8 cellular contexts compared by ENCODE assay signal in the genomic region with DNA sequence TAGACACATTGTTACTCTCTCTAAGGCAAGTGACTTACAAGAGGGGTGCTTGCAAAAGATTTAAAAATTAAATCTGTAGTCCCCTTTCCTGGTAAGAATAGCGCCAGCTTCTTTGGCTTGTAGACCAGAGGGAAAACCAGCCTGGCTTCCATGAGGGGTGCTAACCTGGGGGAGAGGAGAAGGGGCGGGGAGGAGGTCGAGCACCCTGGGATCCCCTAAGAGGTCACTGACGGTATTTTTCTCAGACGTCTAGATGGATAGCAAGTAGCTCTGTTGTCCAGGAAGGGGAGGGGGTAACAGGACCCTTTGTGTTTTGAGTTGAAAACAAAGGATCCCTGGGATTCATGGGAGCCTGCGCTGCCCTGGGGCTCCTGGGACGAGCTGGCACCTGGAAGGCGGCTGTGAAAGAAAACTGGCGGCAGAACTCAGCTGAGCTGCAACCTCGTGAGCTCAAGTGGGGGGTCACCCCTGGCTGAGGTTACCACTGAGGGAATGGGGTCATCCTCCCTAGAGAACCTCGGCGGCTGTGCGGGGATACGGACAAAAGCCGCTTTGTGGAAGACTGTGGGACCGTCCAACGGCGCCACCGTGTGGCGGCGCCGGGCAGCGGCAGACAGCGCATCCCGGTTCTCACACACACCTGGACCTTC. TPM values are rescaled to one million over a fixed set of nuclear protein-coding genes. Genes with fewer than 3 reads are reported as not detected.
DNase-seq lines count a peak whose midpoint lies in the region; ATAC-seq and TF ChIP-seq lines count a peak whose summit lies in the region.

No MANE protein-coding gene starts in this region.

- H2AFZ ChIP-seq in Karpas-422 (ENCODE audit: low read length): no peak overlapping the region
- no peak overlapping the region for H2AFZ ChIP-seq in SU-DHL-6 (ENCODE audit: low read depth, low read length, severe bottlenecking)

- H3K79me2 ChIP-seq in Karpas-422 (ENCODE audit: low read length): no peaks in the 10 kb centered on the region
- no peaks in the 10 kb centered on the region for H3K79me2 ChIP-seq in SU-DHL-6 (ENCODE audit: insufficient read depth, low read length)

- no peaks in the 10 kb centered on the region for H3K4me1 ChIP-seq in Karpas-422 (ENCODE audit: low read length)

- H3F3A ChIP-seq in SU-DHL-6 (ENCODE audit: insufficient read depth): no peaks in the 10 kb centered on the region

- H4K20me1 ChIP-seq in Karpas-422 (ENCODE audit: insufficient read depth, low read depth, low read length): no peaks in the 10 kb centered on the region; the same call in 1 of the 2 replicates
- no peaks in the 10 kb centered on the region for H4K20me1 ChIP-seq in SU-DHL-6 (ENCODE audit: low read depth, low read length)

- H3K9me2 ChIP-seq in Karpas-422 (replicated peaks; ENCODE audit: insufficient read depth, low read length) (no peaks in the 10 kb centered on the region), SU-DHL-6 (replicated peaks; ENCODE audit: insufficient read depth, low read length) (no peaks in the 10 kb centered on the region)

- no peaks in the 10 kb centered on the region for H3K9me3 ChIP-seq in Karpas-422 (ENCODE audit: low read length)
- no peaks in the 10 kb centered on the region for H3K9me3 ChIP-seq in SU-DHL-6 (ENCODE audit: insufficient read depth, low read length)

- no peak overlapping the region for H3K4me2 ChIP-seq in Karpas-422 (ENCODE audit: low read depth, low read length, poor library complexity, severe bottlenecking)
- H3K4me2 ChIP-seq in SU-DHL-6 (ENCODE audit: low read depth, low read length, poor library complexity, severe bottlenecking): no peak overlapping the region

- TF ChIP-seq CTCF in SU-DHL-6 (IDR thresholded peaks at IDR 0.05; ENCODE audit: insufficient read depth, low read length, poor library complexity, severe bottlenecking) (peak; percentile 96), astrocyte of the cerebellum (IDR thresholded peaks at IDR 0.05; ENCODE audit: low read depth, low read length, missing control alignments) (peak; percentile 96)

- H3K27ac ChIP-seq in Karpas-422 (ENCODE audit: low read length): no peak overlapping the region
- no peak overlapping the region for H3K27ac ChIP-seq in SU-DHL-6 (ENCODE audit: low read depth, low read length)

- H3K36me3 ChIP-seq in Karpas-422 (ENCODE audit: insufficient read depth, low read length) (no peaks in the 10 kb centered on the region), SU-DHL-6 (ENCODE audit: low read length) (no peaks in the 10 kb centered on the region)

- H3K27me3 ChIP-seq in Karpas-422 (ENCODE audit: low read length) (no peaks in the 10 kb centered on the region), SU-DHL-6 (ENCODE audit: low read length) (no peaks in the 10 kb centered on the region)

- peak; percentile 7 for DNase-seq in GDM1 (lab: John Stamatoyannopoulos, UW)
- DNase-seq in Karpas-422: peak; percentile 82
- no peak for DNase-seq in astrocyte of the cerebellum (ENCODE audit: low read depth)
- DNase-seq in iPS DF 4.7 (ENCODE audit: extremely low read depth, low spot score): peak; percentile 36
- no peak for DNase-seq in skeletal muscle cell (ENCODE audit: low read depth)
- no peak for DNase-seq in MV-4-11 (lab: John Stamatoyannopoulos, UW)

- ATAC-seq in GM21786 (IDR thresholded peaks at IDR 0.05; ENCODE audit: unreplicated experiment): peak; percentile 82

- H3K9ac ChIP-seq in Karpas-422 (ENCODE audit: low read length): no peak overlapping the region
- H3K9ac ChIP-seq in SU-DHL-6 (ENCODE audit: low read length): no peak overlapping the region

- in situ Hi-C loops in astrocyte of the cerebellum (cut with HindIII; ENCODE audit: low sequenced_read_pairs): no loop called here

- no peak overlapping the region for H3K4me3 ChIP-seq in Karpas-422 (ENCODE audit: low read length)
- no peak overlapping the region for H3K4me3 ChIP-seq in SU-DHL-6 (ENCODE audit: insufficient read depth, low read length, poor library complexity, severe bottlenecking)
- peak overlapping the region; percentile 1 for H3K4me3 ChIP-seq in astrocyte of the cerebellum (ENCODE audit: low read depth, low read length)
- peak overlapping the region; percentile 28 for H3K4me3 ChIP-seq in skeletal muscle cell (ENCODE audit: low read depth, low read length)

RNA-seq across cellular contexts. Expression of gene MRPL19, which starts 37.8 kb away (rescaled TPM):
- 52.1 and 76.6 TPM in 2 replicates for total RNA-seq in Karpas-422 (2014; rRNA removed; shearing (Covaris generic); ENCODE audit: low replicate concordance)

RNA-seq across cellular contexts. Expression of gene EVA1A, which starts 48.1 kb away (rescaled TPM):
- not detected in 2 replicates for total RNA-seq in Karpas-422 (2014; rRNA removed; shearing (Covaris generic); ENCODE audit: low replicate concordance)

Comparison
In these comparisons a context has a peak if more than half of its experiments do, and no peak if none do; other contexts are left out.
1. DNase-seq: peak in GDM1 (single experiment), Karpas-422 (single experiment) and iPS DF 4.7 (single experiment); none in astrocyte of the cerebellum (single experiment), skeletal muscle cell (single experiment) and MV-4-11 (single experiment).
2. H3K4me3 ChIP-seq: peak in astrocyte of the cerebellum (single experiment) and skeletal muscle cell (single experiment); none in Karpas-422 (single experiment) and SU-DHL-6 (single experiment).